ENCODE assay signal across 27 cellular contexts in genomic region chr5:133123297-133123696, GRCh38.
DNase-seq lines count a peak whose midpoint lies in the region; ATAC-seq and TF ChIP-seq lines count a peak whose summit lies in the region.
"Had no signal": no experiment of that assay in that cellular context is flagged by ENCODE, and none has a peak within 500 bp of the region (broad histone marks: within the 10 kb centered on the region; RNA-seq: fewer than 3 reads in every experiment).

No MANE protein-coding gene starts in this region.

- H3K4me1 ChIP-seq in right atrium auricular region (no peaks in the 10 kb centered on the region), RWPE2 (ENCODE audit: insufficient read depth, poor library complexity, severe bottlenecking) (no peaks in the 10 kb centered on the region), SJCRH30 (peaks cover 27% of the 10 kb centered on the region)
- H3K4me1 ChIP-seq: adrenal gland, right lobe of liver, uterus had no signal

- DNase-seq in right atrium auricular region (ENCODE audit: low spot score), result peak; percentile 13
- no peak for DNase-seq in cardiac septum (ENCODE audit: low spot score)
- DNase-seq in RWPE2 (ENCODE audit: low spot score), result peak; percentile 23
- no peak for DNase-seq in CD1c-positive myeloid dendritic cell (ENCODE audit: extremely low spot score)
- no peak for DNase-seq in SJCRH30
- DNase-seq in D341Med (ENCODE audit: low spot score), result no peak
- no peak for DNase-seq in NCI-H2081 treated with DMSO at 0.1 percent for 48 hours (lab: John Stamatoyannopoulos, UW)
- DNase-seq: ACHN; activated CD4-positive, alpha-beta T cell treated with anti-CD3 and anti-CD28 coated beads for 4 hours; activated gamma-delta T cell; cortex of kidney; GF-D8; GM23248; Kasumi-1; mesenchymal stem cell; NCI-H2081; ovary; right lobe of liver; SHP77; stimulated activated CD8-positive, alpha-beta memory T cell treated with anti-CD3 and anti-CD28 coated beads, Interleukin-4, amount 100 ng/mL, for 48 hours; substantia nigra; T-cell; uterus had no signal

- H3K4me3 ChIP-seq in right atrium auricular region (no peak overlapping the region), RWPE2 (ENCODE audit: severe bottlenecking) (no peak overlapping the region), SJCRH30 (no peak overlapping the region)
- H3K4me3 ChIP-seq: adrenal gland; BLaER1 treated with 17β-estradiol and CSF1 and Interleukin-3, amounts not matched to agents 10 nM and 100 nM; GM23248; ovary; right lobe of liver; uterus had no signal

- H3K9me3 ChIP-seq in right atrium auricular region, result no peaks in the 10 kb centered on the region
- no peaks in the 10 kb centered on the region for H3K9me3 ChIP-seq in RWPE2 (ENCODE audit: severe bottlenecking)
- H3K9me3 ChIP-seq in SJCRH30 (replicated peaks), result no peaks in the 10 kb centered on the region
- H3K9me3 ChIP-seq: adrenal gland; BLaER1 treated with 17β-estradiol and CSF1 and Interleukin-3, amounts not matched to agents 10 nM and 100 nM; ovary; right lobe of liver; uterus had no signal

- intact Hi-C loops in cardiac septum (cut with DNase I), result no loop called here

- H3K27me3 ChIP-seq in right atrium auricular region (no peaks in the 10 kb centered on the region), RWPE2 (ENCODE audit: insufficient read depth, poor library complexity, severe bottlenecking) (no peaks in the 10 kb centered on the region), SJCRH30 (no peaks in the 10 kb centered on the region)
- H3K27me3 ChIP-seq: adrenal gland; BLaER1 treated with 17β-estradiol and CSF1 and Interleukin-3, amounts not matched to agents 10 nM and 100 nM; ovary; right lobe of liver; uterus had no signal

- TF ChIP-seq CTCF in right atrium auricular region (IDR thresholded peaks at IDR 0.05) (no peak), RWPE2 (IDR thresholded peaks at IDR 0.05; ENCODE audit: poor library complexity, severe bottlenecking) (no peak)

- H3K27ac ChIP-seq in right atrium auricular region, result no peak overlapping the region
- no peak overlapping the region for H3K27ac ChIP-seq in RWPE2 (ENCODE audit: poor library complexity, severe bottlenecking)
- H3K27ac ChIP-seq in SJCRH30, result no peak overlapping the region
- H3K27ac ChIP-seq: adrenal gland; BLaER1 treated with 17β-estradiol and CSF1 and Interleukin-3, amounts not matched to agents 10 nM and 100 nM; GM23248; ovary; right lobe of liver; uterus had no signal

- ATAC-seq in HG02852 (IDR thresholded peaks at IDR 0.05; ENCODE audit: unreplicated experiment) (peak; percentile 45), RWPE2 (ENCODE audit: low read depth) (no peak)
- ATAC-seq: naive thymus-derived CD4-positive, alpha-beta T cell; right lobe of liver; T-cell had no signal

- H3K36me3 ChIP-seq in right atrium auricular region, result no peaks in the 10 kb centered on the region
- no peaks in the 10 kb centered on the region for H3K36me3 ChIP-seq in RWPE2 (ENCODE audit: low read depth)
- no peaks in the 10 kb centered on the region for H3K36me3 ChIP-seq in SJCRH30
- H3K36me3 ChIP-seq: adrenal gland; BLaER1 treated with 17β-estradiol and CSF1 and Interleukin-3, amounts not matched to agents 10 nM and 100 nM; ovary; right lobe of liver; uterus had no signal

Comparison
In these comparisons a context has a peak if more than half of its experiments do, and no peak if none do; other contexts are left out.
1. DNase-seq: peak in right atrium auricular region (single experiment) and RWPE2 (single experiment); none in cardiac septum (single experiment), CD1c-positive myeloid dendritic cell (single experiment), SJCRH30 (0 of 2), D341Med (single experiment) and NCI-H2081 treated with DMSO at 0.1 percent for 48 hours (single experiment).